In the genomic region with DNA sequence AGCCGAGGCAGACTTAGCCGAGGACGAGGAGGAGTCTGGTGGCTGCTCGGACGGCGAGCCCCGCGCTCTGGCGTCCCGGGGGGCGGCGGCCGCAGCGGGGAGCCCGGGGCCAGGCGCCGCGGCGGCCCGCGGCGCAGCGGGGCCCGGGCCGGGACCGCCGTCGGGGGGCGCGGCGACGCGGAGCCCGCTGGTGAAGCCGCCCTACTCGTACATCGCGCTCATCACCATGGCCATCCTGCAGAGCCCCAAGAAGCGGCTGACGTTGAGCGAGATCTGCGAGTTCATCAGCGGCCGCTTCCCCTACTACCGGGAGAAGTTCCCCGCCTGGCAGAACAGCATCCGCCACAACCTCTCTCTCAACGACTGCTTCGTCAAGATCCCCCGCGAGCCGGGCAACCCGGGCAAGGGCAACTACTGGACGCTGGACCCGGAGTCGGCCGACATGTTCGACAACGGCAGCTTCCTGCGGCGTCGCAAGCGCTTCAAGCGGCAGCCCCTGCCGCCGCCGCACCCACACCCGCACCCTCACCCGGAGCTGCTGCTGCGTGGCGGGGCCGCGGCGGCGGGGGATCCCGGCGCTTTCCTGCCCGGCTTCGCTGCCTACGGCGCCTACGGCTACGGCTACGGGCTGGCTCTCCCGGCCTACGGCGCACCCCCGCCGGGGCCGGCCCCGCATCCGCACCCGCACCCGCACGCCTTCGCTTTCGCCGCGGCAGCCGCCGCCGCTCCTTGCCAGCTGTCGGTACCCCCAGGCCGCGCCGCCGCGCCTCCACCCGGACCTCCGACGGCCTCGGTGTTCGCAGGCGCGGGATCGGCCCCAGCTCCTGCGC, we compare ENCODE assay signal across 8 cellular contexts. TPM values are rescaled to one million over a fixed set of nuclear protein-coding genes. Genes with fewer than 3 reads are reported as not detected.
A peak's percentile ranks its signal among the peaks of the same experiment; 100 is the strongest.
DNase-seq lines count a peak whose midpoint lies in the region; ATAC-seq, FAIRE-seq and TF ChIP-seq lines count a peak whose summit lies in the region.

No MANE protein-coding gene starts in this region.

- no peak for ATAC-seq in GM19463 (IDR thresholded peaks at IDR 0.05; ENCODE audit: unreplicated experiment)

- TF ChIP-seq POLR2A in esophagus squamous epithelium (IDR thresholded peaks at IDR 0.05): no peak

- H3K4me3 ChIP-seq in esophagus squamous epithelium (peak overlapping the region; percentile 34 to 78 (median 58)), small intestine (ENCODE audit: low read depth in 1 of 2, low read length in 2 of 2) (peak overlapping the region; percentile 68)

- H3K27me3 ChIP-seq in esophagus squamous epithelium: peaks cover 14 to 100% (median 31%) of the 10 kb centered on the region in 4 donors
- peaks cover 0 to 44% of the 10 kb centered on the region in 2 donors for H3K27me3 ChIP-seq in small intestine (ENCODE audit: control insufficient read depth in 2 of 2, insufficient read depth in 2 of 2, low read length in 2 of 2)

- H3K27ac ChIP-seq in esophagus squamous epithelium (peak overlapping the region in 3 of 4 donors; percentile 72 to 88 (median 82)), small intestine (ENCODE audit: low read depth in 1 of 2, low read length in 1 of 2) (no peak overlapping the region)

- intact Hi-C loops in esophagus squamous epithelium (cut with DNase I): loop anchor here (5.0 kb wide), 1 partner anchor 284 kb away; no protein-coding TSS in a partner anchor

- FAIRE-seq in small intestine (lab: Jason Lieb, UNC): no peak

- peak; percentile 56 for DNase-seq in NCI-H2227 (lab: John Stamatoyannopoulos, UW; ENCODE audit: unreplicated experiment)
- no peak for DNase-seq in NCI-H2227 treated with DMSO at 0.1 percent for 48 hours (lab: John Stamatoyannopoulos, UW)
- peak; percentile 25 to 27 for DNase-seq in activated CD4-positive, alpha-beta T cell treated with anti-CD3 and anti-CD28 coated beads for 4 hours
- no peak for DNase-seq in esophagus squamous epithelium (lab: John Stamatoyannopoulos, UW)
- DNase-seq in small intestine: no peak
- no peak for DNase-seq in H4 (ENCODE audit: low spot score)
- DNase-seq in NCI-H2171 (lab: John Stamatoyannopoulos, UW): no peak

- H3K4me1 ChIP-seq in esophagus squamous epithelium (peaks cover 20 to 53% (median 28%) of the 10 kb centered on the region in 3 donors), small intestine (ENCODE audit: control insufficient read depth in 2 of 2, insufficient read depth in 1 of 2, low read depth in 1 of 2, low read length in 1 of 2) (no peaks in the 10 kb centered on the region)

- H3K36me3 ChIP-seq in esophagus squamous epithelium (no peaks in the 10 kb centered on the region), small intestine (ENCODE audit: control insufficient read depth in 2 of 2, insufficient read depth in 2 of 2, low read length in 2 of 2) (no peaks in the 10 kb centered on the region)

- WGBS in esophagus squamous epithelium, 2 donors: 7% methylated on average over 3 of the region's 117 CpGs; no CpG with 5 or more reads in 1 of the 2 donors
- 3 to 7% (median 4%) methylated on average over 75 to 117 of the region's 117 CpGs for WGBS in small intestine, 3 donors

- H3K9me3 ChIP-seq in esophagus squamous epithelium (no peaks in the 10 kb centered on the region), small intestine (ENCODE audit: control insufficient read depth, low read depth) (no peaks in the 10 kb centered on the region)

- TF ChIP-seq CTCF in esophagus squamous epithelium (IDR thresholded peaks at IDR 0.05): no peak

RNA-seq across cellular contexts. Expression of a gene that starts 0.7 kb away (rescaled TPM):
- total RNA-seq in esophagus squamous epithelium: under 1 TPM in 1 of 4 donors, not detected in 3; under 0.01 TPM
- under 1 TPM; 0.19 to 0.27 (median 0.22) TPM for polyA plus RNA-seq in small intestine
- 0.52 and 1.5 TPM in 2 replicates for total RNA-seq in H4 (2014; rRNA removed; shearing (Covaris generic))

RNA-seq across cellular contexts. Expression of a gene that starts 22.5 kb away (rescaled TPM):
- total RNA-seq in esophagus squamous epithelium: not detected
- polyA plus RNA-seq in small intestine: not detected
- total RNA-seq in H4 (2014; rRNA removed; shearing (Covaris generic)): not detected in 2 replicates

Comparison
In these comparisons a context has a peak if more than half of its experiments do, and no peak if none do; other contexts are left out.
1. DNase-seq: peak in NCI-H2227 (single experiment) and activated CD4-positive, alpha-beta T cell treated with anti-CD3 and anti-CD28 coated beads for 4 hours (2 of 2); none in NCI-H2227 treated with DMSO at 0.1 percent for 48 hours (single experiment), esophagus squamous epithelium (single experiment), small intestine (single experiment), H4 (single experiment) and NCI-H2171 (single experiment).
2. H3K27ac ChIP-seq: peak in esophagus squamous epithelium (3 of 4); none in small intestine (0 of 2).